ENCODE assay signal across 8 cellular contexts in the genomic region with DNA sequence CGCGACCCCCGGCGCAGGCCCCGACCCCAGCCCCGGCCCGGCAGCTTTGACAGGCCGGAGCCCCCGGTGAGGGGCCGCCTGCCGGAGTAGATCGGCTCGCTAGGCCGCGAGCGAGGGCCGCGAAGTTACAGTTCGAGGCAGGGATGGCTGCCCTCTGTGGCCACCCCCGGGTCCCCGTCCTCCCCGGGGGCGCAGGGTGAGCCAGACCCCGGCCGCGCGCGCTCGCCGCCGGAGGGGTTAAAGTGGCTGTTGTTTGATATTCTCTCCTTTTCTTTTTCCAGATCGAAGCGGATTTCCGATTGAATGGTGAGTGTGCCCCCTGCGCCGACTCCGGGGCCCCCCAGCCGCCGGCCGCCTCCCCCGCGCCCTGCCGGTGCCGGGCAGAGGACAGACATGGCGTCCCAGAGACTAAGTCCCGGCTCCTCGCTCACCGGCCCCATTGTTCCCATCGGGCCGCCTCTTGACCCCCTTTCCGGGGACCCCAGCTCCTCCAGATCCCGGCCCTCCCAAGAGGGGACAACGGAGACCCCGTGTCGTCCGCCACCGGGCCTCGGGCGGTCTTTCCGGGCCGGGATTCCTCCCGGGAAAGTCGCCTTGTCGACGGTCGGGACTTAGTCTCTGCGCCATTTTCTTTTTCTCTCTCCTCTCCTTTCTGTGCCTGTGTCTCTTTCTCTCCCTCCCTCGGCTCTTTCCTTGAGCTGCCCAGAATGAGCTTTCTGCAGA. TPM values are rescaled to one million over a fixed set of nuclear protein-coding genes. Genes with fewer than 3 reads are reported as not detected.
DNase-seq lines count a peak whose midpoint lies in the region; ATAC-seq, FAIRE-seq and TF ChIP-seq lines count a peak whose summit lies in the region.

No MANE protein-coding gene starts in this region.

- TF ChIP-seq CTCF in GM20000 (IDR thresholded peaks at IDR 0.05; ENCODE audit: extremely low read depth, missing control alignments) = no peak

- no peak for FAIRE-seq in H54 (lab: Jason Lieb, UNC)

- peak overlapping the region; percentile 99 for H3K9ac ChIP-seq in HUES6 (ENCODE audit: low read length)

- peaks cover 8 to 21% of the 10 kb centered on the region in 2 donors for H3K36me3 Mint-ChIP-seq in CD4-positive, alpha-beta memory T cell
- H3K36me3 Mint-ChIP-seq in central memory CD8-positive, alpha-beta T cell (ENCODE audit: insufficient read depth) = peaks cover 21% of the 10 kb centered on the region

- H3K27me3 Mint-ChIP-seq in CD4-positive, alpha-beta memory T cell = no peaks in the 10 kb centered on the region
- H3K27me3 Mint-ChIP-seq in central memory CD8-positive, alpha-beta T cell = no peaks in the 10 kb centered on the region
- H3K27me3 Mint-ChIP-seq in stimulated activated naive CD8-positive, alpha-beta T cell treated with anti-CD3 and anti-CD28 coated beads, Interleukin-15, amount 100 ng/mL, for 72 hours = no peaks in the 10 kb centered on the region

- peak overlapping the region; percentile 97 for H3K27ac ChIP-seq in CD4-positive, alpha-beta memory T cell (ENCODE audit: low read depth, low read length)
- H3K27ac ChIP-seq in HUES6 (ENCODE audit: low read depth, low read length) = peak overlapping the region; percentile 100

- H3K4me3 Mint-ChIP-seq in CD4-positive, alpha-beta memory T cell = peak overlapping the region; percentile 83 to 98 (median 91)
- peak overlapping the region; percentile 97 for H3K4me3 Mint-ChIP-seq in central memory CD8-positive, alpha-beta T cell
- H3K4me3 Mint-ChIP-seq in stimulated activated naive CD8-positive, alpha-beta T cell treated with anti-CD3 and anti-CD28 coated beads, Interleukin-15, amount 100 ng/mL, for 72 hours = peak overlapping the region; percentile 95 to 96

- H3K9me3 ChIP-seq in CD4-positive, alpha-beta memory T cell (ENCODE audit: control insufficient read depth in 1 of 2, low read length in 2 of 2) = no peaks in the 10 kb centered on the region
- no peaks in the 10 kb centered on the region for H3K9me3 ChIP-seq in HUES6 (ENCODE audit: control insufficient read depth, insufficient read depth, low read depth, low read length)

- H3K27me3 ChIP-seq in CD4-positive, alpha-beta memory T cell (ENCODE audit: insufficient read depth, low read length) = no peaks in the 10 kb centered on the region
- peaks cover 29% of the 10 kb centered on the region for H3K27me3 ChIP-seq in HUES6 (ENCODE audit: control insufficient read depth, insufficient read depth, low read length)

- peaks cover 56% of the 10 kb centered on the region for H3K4me1 ChIP-seq in CD4-positive, alpha-beta memory T cell (ENCODE audit: insufficient read depth, low read length)
- peaks cover 32% of the 10 kb centered on the region for H3K4me1 ChIP-seq in HUES6 (ENCODE audit: control insufficient read depth, insufficient read depth, low read length)

- intact Hi-C loops in CD4-positive, alpha-beta memory T cell (cut with micrococcal nuclease) = loop anchor here (2.0 to 5.0 kb wide), 4 partner anchors 37 to 128 kb away; no protein-coding TSS in a partner anchor

- TF ChIP-seq POLR2A in H54 (IDR thresholded peaks at IDR 0.05; ENCODE audit: low read depth, low read length) = no peak

- H3K4me1 Mint-ChIP-seq in CD4-positive, alpha-beta memory T cell = peaks cover 45 to 64% (median 51%) of the 10 kb centered on the region in 4 donors
- peaks cover 56% of the 10 kb centered on the region for H3K4me1 Mint-ChIP-seq in central memory CD8-positive, alpha-beta T cell
- H3K4me1 Mint-ChIP-seq in stimulated activated naive CD8-positive, alpha-beta T cell treated with anti-CD3 and anti-CD28 coated beads, Interleukin-15, amount 100 ng/mL, for 72 hours = peaks cover 59% of the 10 kb centered on the region

- POLR2A ChIA-PET in CD4-positive, alpha-beta memory T cell (lab: Charles Lee; ENCODE audit: partially characterized antibody) = interaction anchor here (0.8 to 4.9 kb wide), 6 partner anchors 11 to 38 kb away, joined by 3 to 34 read pairs (median 4); no protein-coding TSS in a partner anchor

- H3K27ac Mint-ChIP-seq in CD4-positive, alpha-beta memory T cell = peak overlapping the region; percentile 92 to 99 (median 96)
- H3K27ac Mint-ChIP-seq in central memory CD8-positive, alpha-beta T cell (ENCODE audit: low read depth) = peak overlapping the region; percentile 97
- peak overlapping the region; percentile 99 to 100 for H3K27ac Mint-ChIP-seq in stimulated activated naive CD8-positive, alpha-beta T cell treated with anti-CD3 and anti-CD28 coated beads, Interleukin-15, amount 100 ng/mL, for 72 hours

- H3K9me3 Mint-ChIP-seq in CD4-positive, alpha-beta memory T cell = no peaks in the 10 kb centered on the region
- H3K9me3 Mint-ChIP-seq in central memory CD8-positive, alpha-beta T cell = no peaks in the 10 kb centered on the region
- H3K9me3 Mint-ChIP-seq in stimulated activated naive CD8-positive, alpha-beta T cell treated with anti-CD3 and anti-CD28 coated beads, Interleukin-15, amount 100 ng/mL, for 72 hours = no peaks in the 10 kb centered on the region

- ATAC-seq in central memory CD8-positive, alpha-beta T cell (replicated peaks; ENCODE audit: extremely low read depth, poor library complexity, severe bottlenecking) = peak; percentile 18
- ATAC-seq in stimulated activated naive CD8-positive, alpha-beta T cell treated with anti-CD3 and anti-CD28 coated beads, Interleukin-15, amount 100 ng/mL, for 72 hours = peak; percentile 44

- peak overlapping the region; percentile 25 to 83 for H3K4me3 ChIP-seq in CD4-positive, alpha-beta memory T cell (ENCODE audit: low read length in 2 of 2)
- H3K4me3 ChIP-seq in HUES6 (ENCODE audit: low read depth, low read length) = peak overlapping the region; percentile 91

- CTCF ChIA-PET in CD4-positive, alpha-beta memory T cell (lab: Charles Lee; ENCODE audit: partially characterized antibody) = interaction anchor here (1.3 to 1.7 kb wide), 2 partner anchors 18 to 66 kb away, joined by 3 to 5 read pairs; no protein-coding TSS in a partner anchor

- peaks cover 6% of the 10 kb centered on the region for H3K36me3 ChIP-seq in CD4-positive, alpha-beta memory T cell (ENCODE audit: insufficient read depth, low read length)
- H3K36me3 ChIP-seq in HUES6 (ENCODE audit: control insufficient read depth, insufficient read depth, low read length) = peaks cover 14% of the 10 kb centered on the region

- peak in 4 of 5 donors; percentile 43 to 52 (median 44) for DNase-seq in CD4-positive, alpha-beta memory T cell
- DNase-seq in GM20000 (ENCODE audit: low spot score) = peak; percentile 61
- peak; percentile 5 for DNase-seq in T-helper 22 cell (ENCODE audit: low read depth)
- DNase-seq in central memory CD8-positive, alpha-beta T cell (ENCODE audit: low spot score in 2 of 2) = peak in 1 of 2 donors; percentile 24
- DNase-seq in left kidney (ENCODE audit: low read depth, low spot score) = peak; percentile 61
- DNase-seq in stimulated activated naive CD8-positive, alpha-beta T cell treated with anti-CD3 and anti-CD28 coated beads, Interleukin-15, amount 100 ng/mL, for 72 hours = peak; percentile 54 to 63
- DNase-seq in H54 (ENCODE audit: insufficient read length, low spot score) = no peak

RNA-seq across cellular contexts. Expression of gene TOP1, which starts 0.7 kb away (rescaled TPM):
- 10 to 100 TPM; 44.4 to 47.5 TPM for total RNA-seq in CD4-positive, alpha-beta memory T cell
- polyA plus RNA-seq in CD4-positive, alpha-beta memory T cell = 10 to 100 TPM in 1 of 2 donors, 1 to 10 TPM in 1; 3.8 to 15.5 TPM
